21 cellular contexts compared by ENCODE assay signal in the genomic region with DNA sequence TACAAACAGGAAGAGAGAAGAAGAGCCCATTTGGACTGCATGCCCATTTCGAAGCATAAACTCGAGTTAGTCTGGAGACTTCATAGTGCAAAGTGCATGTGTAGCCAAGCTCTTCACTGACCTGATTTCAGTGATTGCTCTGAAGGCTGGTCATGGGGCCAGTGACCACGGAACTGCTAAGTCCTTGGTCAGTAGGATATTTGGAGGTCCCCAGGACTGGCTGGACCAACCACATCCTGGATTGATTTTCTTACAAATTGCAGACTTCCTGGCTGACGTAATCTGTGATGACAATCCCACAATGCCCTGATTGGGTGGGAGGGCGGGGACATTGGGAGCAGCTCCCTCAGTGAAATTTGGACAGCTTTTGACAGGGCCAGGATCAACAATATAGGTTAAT.
"Had no signal": no experiment of that assay in that cellular context is flagged by ENCODE, and none has a peak within 500 bp of the region (broad histone marks: within the 10 kb centered on the region; RNA-seq: fewer than 3 reads in every experiment).

No MANE protein-coding gene starts in this region.

- ATAC-seq: activated naive CD4-positive, alpha-beta T cell treated with anti-CD3 and anti-CD28 coated beads, Interleukin-2, amount 50 U/mL, for 72 hours; activated T-helper 17 cell treated with anti-CD3 and anti-CD28 coated beads, Interleukin-2, amount 50 U/mL, for 72 hours; sciatic nerve had no signal

- H3K4me1 Mint-ChIP-seq: activated T-helper 17 cell treated with anti-CD3 and anti-CD28 coated beads, Interleukin-2, amount 50 U/mL, for 72 hours had no signal

- H3K9me3 ChIP-seq: pancreas, thoracic aorta, upper lobe of left lung had no signal

- H3K4me3 ChIP-seq: pancreas, smooth muscle cell, thoracic aorta, upper lobe of left lung had no signal

- H3K27ac ChIP-seq: brain microvascular endothelial cell, pancreas, thoracic aorta, upper lobe of left lung, WERI-Rb-1 had no signal

- H3K9me3 Mint-ChIP-seq: dendritic cell treated with granulocyte-macrophage colony-stimulating factor and Interleukin-4, amounts not matched to agents 40 ng/mL and 50 ng/mL, for 4 days; mesothelial cell of epicardium had no signal

- H3K36me3 Mint-ChIP-seq: mesothelial cell of epicardium; natural killer cell treated with Interleukin-12 subunit alpha and Interleukin-12 subunit beta and Interleukin-15 and Interleukin-18, amount 100 ng/mL, for 72 hours had no signal

- H3K27me3 Mint-ChIP-seq: dendritic cell treated with granulocyte-macrophage colony-stimulating factor and Interleukin-4, amounts not matched to agents 40 ng/mL and 50 ng/mL, for 4 days; natural killer cell treated with Interleukin-12 subunit alpha and Interleukin-12 subunit beta and Interleukin-15 and Interleukin-18, amount 100 ng/mL, for 72 hours had no signal

- H3K4me3 Mint-ChIP-seq: activated T-helper 17 cell treated with anti-CD3 and anti-CD28 coated beads, Interleukin-2, amount 50 U/mL, for 72 hours; dendritic cell treated with granulocyte-macrophage colony-stimulating factor and Interleukin-4, amounts not matched to agents 40 ng/mL and 50 ng/mL, for 4 days; mesothelial cell of epicardium; natural killer cell treated with Interleukin-12 subunit alpha and Interleukin-12 subunit beta and Interleukin-15 and Interleukin-18, amount 100 ng/mL, for 72 hours had no signal

- H3K27me3 ChIP-seq: brain microvascular endothelial cell, upper lobe of left lung had no signal

- DNase-seq: activated CD4-positive, alpha-beta T cell treated with anti-CD3 and anti-CD28 coated beads, Interleukin-2, amount 50 U/mL, for 1 hour; activated CD4-positive, CD25-positive, alpha-beta regulatory T cell treated with anti-CD3 and anti-CD28 coated beads, Interleukin-2, amount 50 U/mL, for 72 hours; activated T-cell treated with anti-CD3 and anti-CD28 coated beads, Interleukin-2, amount 50 U/mL, for 1 hour; brain microvascular endothelial cell; effector CD8-positive, alpha-beta T cell; mammary epithelial cell; pancreas; stimulated activated CD4-positive, alpha-beta T cell treated with anti-CD3 and anti-CD28 coated beads, Interleukin-15, amount 100 ng/mL, for 24 hours; stimulated activated CD4-positive, alpha-beta T cell treated with anti-CD3 and anti-CD28 coated beads, Interleukin-2, amount 100 ng/mL, for 48 hours; stimulated activated naive CD4-positive, alpha-beta T cell; T-helper 1 cell; upper lobe of left lung; WERI-Rb-1 had no signal

- H3K4me1 ChIP-seq: pancreas had no signal

- H3K27ac Mint-ChIP-seq: activated naive CD4-positive, alpha-beta T cell treated with anti-CD3 and anti-CD28 coated beads, Interleukin-2, amount 50 U/mL, for 72 hours; activated T-helper 17 cell treated with anti-CD3 and anti-CD28 coated beads, Interleukin-2, amount 50 U/mL, for 72 hours; dendritic cell treated with granulocyte-macrophage colony-stimulating factor and Interleukin-4, amounts not matched to agents 40 ng/mL and 50 ng/mL, for 4 days; natural killer cell treated with Interleukin-12 subunit alpha and Interleukin-12 subunit beta and Interleukin-15 and Interleukin-18, amount 100 ng/mL, for 72 hours had no signal
